ENCODE assay signal across 20 cellular contexts in genomic region chr6:15378272-15378671, GRCh38.
DNase-seq lines count a peak whose midpoint lies in the region; ATAC-seq, FAIRE-seq and TF ChIP-seq lines count a peak whose summit lies in the region.
"Had no signal": no experiment of that assay in that cellular context is flagged by ENCODE, and none has a peak within 500 bp of the region (broad histone marks: within the 10 kb centered on the region; RNA-seq: fewer than 3 reads in every experiment).

No MANE protein-coding gene starts in this region.

- CTCF ChIA-PET in GM12878 (lab: Yijun Ruan, JAX) = interaction anchor here (0.8 to 1.5 kb wide), 3 partner anchors 13 to 46 kb away, joined by 3 to 7 read pairs (median 3); no protein-coding TSS in a partner anchor

- no peak overlapping the region for H2AFZ ChIP-seq in GM12878 (ENCODE audit: control insufficient read depth, low read depth, low read length)

- H3K79me2 ChIP-seq in GM12878 (ENCODE audit: control insufficient read depth, insufficient read depth, low read length) = peaks cover 74% of the 10 kb centered on the region

- H3K9ac ChIP-seq in GM12878 (ENCODE audit: control insufficient read depth, insufficient read depth, low read length) = no peak overlapping the region

- no peak for TF ChIP-seq CTCF in GM12878 (IDR thresholded peaks at IDR 0.05 in 2 of 3, conservative IDR thresholded peaks at IDR 0.05 in 1 of 3; ENCODE audit: control insufficient read depth in 2 of 3, extremely low read depth in 1 of 3, insufficient read depth in 1 of 3, low read depth in 3 of 3, low read length in 3 of 3)

- SMC1A ChIA-PET in GM12878 (lab: Charles Lee; ENCODE audit: uncharacterized antibody, unreplicated experiment) = interaction anchor here (1.0 to 3.6 kb wide), 4 partner anchors 11 to 38 kb away, joined by 3 to 24 read pairs (median 4); no protein-coding TSS in a partner anchor

- H3K4me3 ChIP-seq in GM12878 = no peak overlapping the region

- H3K4me1 ChIP-seq in GM12878 (ENCODE audit: control insufficient read depth, insufficient read depth, low read length) = peaks cover 8% of the 10 kb centered on the region; the same call in 1 of the 2 replicates

- H3K9me3 ChIP-seq in GM12878 (replicated peaks; ENCODE audit: control insufficient read depth, insufficient read depth, low read length) = no peaks in the 10 kb centered on the region
- H3K9me3 ChIP-seq: Caco-2 had no signal

- BruUV-seq in GM12878 (replicated peaks; lab: Mats Ljungman, UMichigan) = no TSS peak

- no peak overlapping the region for H3K4me3 Mint-ChIP-seq in stimulated activated effector memory CD8-positive, alpha-beta T cell treated with anti-CD3 and anti-CD28 coated beads, Interleukin-12 subunit alpha, Interleukin-12 subunit beta, amount 100 ng/mL, for 72 hours
- H3K4me3 Mint-ChIP-seq: CD4-positive, alpha-beta memory T cell; H9; HFFc6 had no signal

- no peak overlapping the region for H3K4me2 ChIP-seq in GM12878 (ENCODE audit: control insufficient read depth, insufficient read depth)

- intact Hi-C loops in GM12878 (cut with micrococcal nuclease; ENCODE audit: unreplicated experiment) = no loop called here

- TF ChIP-seq POLR2A in GM12878 (IDR thresholded peaks at IDR 0.05; ENCODE audit: low read depth, low read length) = no peak

- no peaks in the 10 kb centered on the region; the same call in 1 of the 2 replicates for H4K20me1 ChIP-seq in GM12878 (ENCODE audit: control insufficient read depth, insufficient read depth)

- H3K27ac Mint-ChIP-seq in activated naive CD4-positive, alpha-beta T cell treated with anti-CD3 and anti-CD28 coated beads, Interleukin-2, amount 50 U/mL, for 72 hours = peak overlapping the region; percentile 13 to 40
- no peak overlapping the region for H3K27ac Mint-ChIP-seq in stimulated activated effector memory CD8-positive, alpha-beta T cell treated with anti-CD3 and anti-CD28 coated beads, Interleukin-12 subunit alpha, Interleukin-12 subunit beta, amount 100 ng/mL, for 72 hours
- H3K27ac Mint-ChIP-seq: H9, HFFc6 had no signal

- no peak for DNase-seq in activated naive CD4-positive, alpha-beta T cell treated with anti-CD3 and anti-CD28 coated beads, Interleukin-2, amount 50 U/mL, for 72 hours (ENCODE audit: low spot score in 2 of 2)
- DNase-seq in activated naive CD4-positive, alpha-beta T cell treated with Interleukin-2 at 50 U/mL for 16 hours = no peak
- DNase-seq in GM12878 (ENCODE audit: low read depth, low spot score) = no peak
- no peak for DNase-seq in stimulated activated effector memory CD8-positive, alpha-beta T cell treated with anti-CD3 and anti-CD28 coated beads, Interleukin-12 subunit alpha, Interleukin-12 subunit beta, amount 100 ng/mL, for 72 hours (ENCODE audit: low spot score in 2 of 2)
- no peak for DNase-seq in activated CD4-positive, CD25-positive, alpha-beta regulatory T cell (lab: John Stamatoyannopoulos, UW)
- no peak for DNase-seq in stimulated activated CD4-positive, alpha-beta T cell treated with anti-CD3 and anti-CD28 coated beads, Interleukin-4, amount 100 ng/mL, for 4 hours
- DNase-seq: Caco-2; CD4-positive, alpha-beta memory T cell; DND-41; H9; HFFc6; Kasumi-1; NCI-H1694 treated with DMSO at 0.1 percent for 48 hours; NCI-H2081 treated with DMSO at 0.1 percent for 48 hours; NCI-H2171 treated with DMSO at 0.1 percent for 48 hours; NCI-H524 treated with DMSO at 0.1 percent for 48 hours; NCI-H82 had no signal

- RAD21 ChIA-PET in GM12878 (lab: Charles Lee; ENCODE audit: unreplicated experiment) = no interaction called here

- H3K36me3 Mint-ChIP-seq in activated naive CD4-positive, alpha-beta T cell treated with anti-CD3 and anti-CD28 coated beads, Interleukin-2, amount 50 U/mL, for 72 hours = peaks cover 6 to 19% of the 10 kb centered on the region in 2 donors
- peaks cover 66% of the 10 kb centered on the region for H3K36me3 Mint-ChIP-seq in stimulated activated effector memory CD8-positive, alpha-beta T cell treated with anti-CD3 and anti-CD28 coated beads, Interleukin-12 subunit alpha, Interleukin-12 subunit beta, amount 100 ng/mL, for 72 hours

- WGBS in GM12878 (ENCODE audit: insufficient coverage, insufficient replicate concordance, low lambda C conversion rate, missing lambda C conversion rate) = 91% methylated on average over 1 of the region's 1 CpG

- POLR2A ChIA-PET in GM12878 (lab: Charles Lee) = interaction anchor here (1.1 kb wide), 1 partner anchor 10 kb away, joined by 3 read pairs; no protein-coding TSS in a partner anchor

- H3K27ac ChIP-seq in GM12878 (ENCODE audit: control insufficient read depth, insufficient read depth) = no peak overlapping the region

- peak; percentile 52 to 62 for ATAC-seq in activated naive CD4-positive, alpha-beta T cell treated with anti-CD3 and anti-CD28 coated beads, Interleukin-2, amount 50 U/mL, for 72 hours
- peak; percentile 42 for ATAC-seq in GM12878
- peak; percentile 64 for ATAC-seq in stimulated activated effector memory CD8-positive, alpha-beta T cell treated with anti-CD3 and anti-CD28 coated beads, Interleukin-12 subunit alpha, Interleukin-12 subunit beta, amount 100 ng/mL, for 72 hours
- ATAC-seq in HG03097 (IDR thresholded peaks at IDR 0.05; ENCODE audit: low FRiP score, unreplicated experiment) = no peak
- ATAC-seq: Panc1 had no signal

- TF ChIP-seq EP300 in GM12878 (IDR thresholded peaks at IDR 0.05; ENCODE audit: borderline replicate concordance in 1 of 2, control insufficient read depth in 1 of 2, low read depth in 2 of 2, low read length in 2 of 2) = no peak

- TF ChIP-seq RAD21 in GM12878 (IDR thresholded peaks at IDR 0.05; ENCODE audit: insufficient read depth, low read depth, low read length) = no peak

- H3K36me3 ChIP-seq in GM12878 (ENCODE audit: control insufficient read depth in 2 of 2, insufficient read depth in 2 of 2, low read length in 1 of 2) = peaks cover 7 to 10% of the 10 kb centered on the region in 2 experiments

- H3K27me3 ChIP-seq in GM12878 (replicated peaks in 1 of 2; ENCODE audit: control insufficient read depth in 2 of 2, insufficient read depth in 2 of 2, low read length in 1 of 2) = no peaks in the 10 kb centered on the region

- peaks cover 21% of the 10 kb centered on the region for H3K4me1 Mint-ChIP-seq in stimulated activated effector memory CD8-positive, alpha-beta T cell treated with anti-CD3 and anti-CD28 coated beads, Interleukin-12 subunit alpha, Interleukin-12 subunit beta, amount 100 ng/mL, for 72 hours

- in situ Hi-C loops in GM12878 (cut with MboI) = no loop called here

- FAIRE-seq in GM12878 (lab: Jason Lieb, UNC) = no peak
- FAIRE-seq: GM12892 had no signal

- H3K9me3 Mint-ChIP-seq in activated naive CD4-positive, alpha-beta T cell treated with anti-CD3 and anti-CD28 coated beads, Interleukin-2, amount 50 U/mL, for 72 hours = peaks cover 0 to 5% of the 10 kb centered on the region in 2 donors
- H3K9me3 Mint-ChIP-seq in stimulated activated effector memory CD8-positive, alpha-beta T cell treated with anti-CD3 and anti-CD28 coated beads, Interleukin-12 subunit alpha, Interleukin-12 subunit beta, amount 100 ng/mL, for 72 hours = no peaks in the 10 kb centered on the region
- H3K9me3 Mint-ChIP-seq: H9, HFFc6 had no signal

TF ChIP-seq in GM12878, 131 proteins besides CTCF, POLR2A, EP300 and RAD21 (continues in another document):
- TF ChIP-seq, protein P1, sequence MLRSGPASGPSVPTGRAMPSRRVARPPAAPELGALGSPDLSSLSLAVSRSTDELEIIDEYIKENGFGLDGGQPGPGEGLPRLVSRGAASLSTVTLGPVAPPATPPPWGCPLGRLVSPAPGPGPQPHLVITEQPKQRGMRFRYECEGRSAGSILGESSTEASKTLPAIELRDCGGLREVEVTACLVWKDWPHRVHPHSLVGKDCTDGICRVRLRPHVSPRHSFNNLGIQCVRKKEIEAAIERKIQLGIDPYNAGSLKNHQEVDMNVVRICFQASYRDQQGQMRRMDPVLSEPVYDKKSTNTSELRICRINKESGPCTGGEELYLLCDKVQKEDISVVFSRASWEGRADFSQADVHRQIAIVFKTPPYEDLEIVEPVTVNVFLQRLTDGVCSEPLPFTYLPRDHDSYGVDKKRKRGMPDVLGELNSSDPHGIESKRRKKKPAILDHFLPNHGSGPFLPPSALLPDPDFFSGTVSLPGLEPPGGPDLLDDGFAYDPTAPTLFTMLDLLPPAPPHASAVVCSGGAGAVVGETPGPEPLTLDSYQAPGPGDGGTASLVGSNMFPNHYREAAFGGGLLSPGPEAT (IDR thresholded peaks at IDR 0.05; ENCODE audit: low read depth) = no peak
- TF ChIP-seq NR2F1 (conservative IDR thresholded peaks at IDR 0.05) = no peak
- no peak for TF ChIP-seq EZH2 (IDR thresholded peaks at IDR 0.05; ENCODE audit: borderline replicate concordance, control insufficient read depth, low read depth, low read length)
- no peak for TF ChIP-seq IKZF1 (conservative IDR thresholded peaks at IDR 0.05)
- TF ChIP-seq PAX8 (IDR thresholded peaks at IDR 0.05) = no peak
- no peak for TF ChIP-seq SKIL (IDR thresholded peaks at IDR 0.05; ENCODE audit: low read depth, poor library complexity, severe bottlenecking)
- TF ChIP-seq PAX5 (IDR thresholded peaks at IDR 0.05; ENCODE audit: borderline replicate concordance, low read depth, low read length) = no peak
- TF ChIP-seq TBL1XR1 (IDR thresholded peaks at IDR 0.05; ENCODE audit: low read depth, low read length) = no peak
